Comparison of ENCODE assay signal across 1 cellular context in the genomic region with DNA sequence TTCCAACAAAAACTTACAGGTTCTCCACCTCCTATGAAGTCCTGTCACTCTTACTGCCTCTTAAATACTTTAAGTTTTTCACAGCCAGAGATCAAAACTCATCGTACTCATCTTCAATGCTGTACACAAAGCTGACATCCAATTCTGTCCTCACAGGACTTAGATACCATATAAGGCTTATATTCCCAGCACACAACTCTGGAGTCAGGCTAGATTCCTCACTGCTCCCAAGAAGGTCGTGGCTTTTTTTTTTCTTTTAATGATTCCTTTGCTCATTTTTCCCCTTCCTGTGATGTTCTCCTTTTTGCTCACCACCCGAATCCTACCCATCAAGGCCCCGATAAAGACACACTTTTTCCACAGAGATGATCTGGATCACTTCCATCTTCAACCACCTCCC.
TF ChIP-seq lines count a peak whose summit lies in the region.

No MANE protein-coding gene starts in this region.

TF ChIP-seq in HepG2, 621 proteins besides CTCF, POLR2A, EP300 and RAD21:
- TF ChIP-seq CBX2 (IDR thresholded peaks at IDR 0.05; ENCODE audit: low read depth, low read length): no peak
- no peak for TF ChIP-seq CBX2 (CRISPR knock-in tag; IDR thresholded peaks at IDR 0.05; ENCODE audit: low read depth)
- TF ChIP-seq KLF11 (CRISPR knock-in tag; IDR thresholded peaks at IDR 0.05): no peak
- TF ChIP-seq RNF2 (conservative IDR thresholded peaks at IDR 0.05; ENCODE audit: low read depth): no peak
- no peak for TF ChIP-seq ZNF724P (CRISPR knock-in tag; IDR thresholded peaks at IDR 0.05; ENCODE audit: borderline replicate concordance)
- TF ChIP-seq HNRNPH1 (optimal IDR thresholded peaks at IDR 0.05; ENCODE audit: low read depth, low read length): no peak
- TF ChIP-seq YY1 (IDR thresholded peaks at IDR 0.05; ENCODE audit: insufficient read depth, insufficient replicate concordance, low read depth, low read length): no peak
- no peak for TF ChIP-seq CC2D1A (CRISPR knock-in tag; IDR thresholded peaks at IDR 0.05)
